ENCODE assay signal across 8 cellular contexts in genomic region chr1:234979316-234980223, GRCh38.
DNase-seq lines count a peak whose midpoint lies in the region; ATAC-seq and TF ChIP-seq lines count a peak whose summit lies in the region.

No MANE protein-coding gene starts in this region.

- peak overlapping the region; percentile 80; the same call in 1 of the 2 replicates for H3K9ac ChIP-seq in SK-N-SH

- no peak overlapping the region for H3K4me3 ChIP-seq in SK-N-SH (ENCODE audit: low read depth in 2 of 2, low read length in 1 of 2)

- no peak overlapping the region for H2AFZ ChIP-seq in SK-N-SH (ENCODE audit: low read depth)

- H3K79me2 ChIP-seq in SK-N-SH (ENCODE audit: insufficient read depth), result peaks cover 9% of the 10 kb centered on the region; the same call in 1 of the 2 replicates

- no peak for DNase-seq in SK-N-SH
- DNase-seq in activated CD8-positive, alpha-beta T cell treated with anti-CD3 and anti-CD28 coated beads for 36 hours, result no peak
- peak; percentile 32 to 36 for DNase-seq in left colon
- DNase-seq in substantia nigra (lab: John Stamatoyannopoulos, UW), result no peak
- no peak for DNase-seq in NCI-H1092 (lab: John Stamatoyannopoulos, UW)

- peaks cover 76% of the 10 kb centered on the region for H3K4me1 Mint-ChIP-seq in activated CD8-positive, alpha-beta T cell treated with anti-CD3 and anti-CD28 coated beads for 36 hours (ENCODE audit: low read depth)

- H3F3A ChIP-seq in SK-N-SH (replicated peaks; ENCODE audit: insufficient read depth), result peaks cover 60% of the 10 kb centered on the region

- peaks cover 9% of the 10 kb centered on the region for H3K36me3 Mint-ChIP-seq in activated CD8-positive, alpha-beta T cell treated with anti-CD3 and anti-CD28 coated beads for 36 hours (ENCODE audit: low read depth)

- peaks cover 45 to 60% of the 10 kb centered on the region in 2 experiments for H3K4me1 ChIP-seq in SK-N-SH (ENCODE audit: control insufficient read depth in 1 of 2, insufficient read depth in 2 of 2, low read depth in 1 of 2, low read length in 1 of 2)

- H3K27ac ChIP-seq in SK-N-SH (ENCODE audit: low read depth in 2 of 2, low read length in 1 of 2), result peak overlapping the region; percentile 87 to 98
- H3K27ac ChIP-seq in substantia nigra (ENCODE audit: low read depth, low read length, poor library complexity, severe bottlenecking), result peak overlapping the region; percentile 96

- H3K9me2 ChIP-seq in SK-N-SH, result no peaks in the 10 kb centered on the region

- peaks cover 3% of the 10 kb centered on the region for H3K9me3 Mint-ChIP-seq in activated CD8-positive, alpha-beta T cell treated with anti-CD3 and anti-CD28 coated beads for 36 hours

- no peaks in the 10 kb centered on the region for H3K27me3 Mint-ChIP-seq in activated CD8-positive, alpha-beta T cell treated with anti-CD3 and anti-CD28 coated beads for 36 hours

- H3K4me2 ChIP-seq in SK-N-SH, result peak overlapping the region; percentile 67

- TF ChIP-seq RAD21 in SK-N-SH (IDR thresholded peaks at IDR 0.05; ENCODE audit: low read length), result no peak

- no peaks in the 10 kb centered on the region for H3K27me3 ChIP-seq in SK-N-SH (ENCODE audit: insufficient read depth)

- no peak for ATAC-seq in SK-N-SH treated with all-trans-retinoic acid at 6 μM for 48 hours
- no peak for ATAC-seq in activated CD8-positive, alpha-beta T cell treated with anti-CD3 and anti-CD28 coated beads for 36 hours
- no peak for ATAC-seq in left colon
- ATAC-seq in HG03095 (IDR thresholded peaks at IDR 0.05; ENCODE audit: unreplicated experiment), result no peak
- ATAC-seq in GM18520 (IDR thresholded peaks at IDR 0.05; ENCODE audit: unreplicated experiment), result no peak

- CTCF ChIA-PET in SK-N-SH (lab: Yijun Ruan, JAX), result interaction anchor here (1.1 to 2.8 kb wide), 6 partner anchors 9 to 493 kb away, joined by 3 to 18 read pairs (median 4); no protein-coding TSS in a partner anchor
- CTCF ChIA-PET in activated CD8-positive, alpha-beta T cell treated with anti-CD3 and anti-CD28 coated beads for 36 hours (lab: Charles Lee), result interaction anchor here (0.8 to 2.6 kb wide), 8 partner anchors 10 to 104 kb away, joined by 3 to 12 read pairs (median 5); no protein-coding TSS in a partner anchor

- H3K27ac Mint-ChIP-seq in activated CD8-positive, alpha-beta T cell treated with anti-CD3 and anti-CD28 coated beads for 36 hours, result peak overlapping the region; percentile 92

- no peaks in the 10 kb centered on the region for H3K9me3 ChIP-seq in SK-N-SH

- 80% methylated on average over 14 of the region's 14 CpGs for WGBS in SK-N-SH (ENCODE audit: low lambda C conversion rate)

- no peak for TF ChIP-seq CTCF in SK-N-SH (IDR thresholded peaks at IDR 0.05)
- TF ChIP-seq CTCF in activated CD8-positive, alpha-beta T cell treated with anti-CD3 and anti-CD28 coated beads for 36 hours (IDR thresholded peaks at IDR 0.05), result no peak

- no peaks in the 10 kb centered on the region for H4K20me1 ChIP-seq in SK-N-SH (ENCODE audit: insufficient read depth)

- POLR2A ChIA-PET in SK-N-SH (lab: Yijun Ruan, JAX), result interaction anchor here (0.6 kb wide), 1 partner anchor 10 kb away, joined by 3 read pairs; no protein-coding TSS in a partner anchor
- POLR2A ChIA-PET in activated CD8-positive, alpha-beta T cell treated with anti-CD3 and anti-CD28 coated beads for 36 hours (lab: Charles Lee), result interaction anchor here (0.6 to 3.8 kb wide), 18 partner anchors 9 to 375 kb away, joined by 3 to 25 read pairs (median 5); partner anchors contain the start of gene IRF2BP2

- intact Hi-C loops in activated CD8-positive, alpha-beta T cell treated with anti-CD3 and anti-CD28 coated beads for 36 hours (cut with micrococcal nuclease), result loop anchor here (2.0 kb wide), 2 partner anchors 17 to 31 kb away; no protein-coding TSS in a partner anchor
- intact Hi-C loops in left colon (cut with DNase I, micrococcal nuclease), result loop anchor here in 1 of 2 donors (10.0 kb wide), 2 partner anchors 255 to 475 kb away; no protein-coding TSS in a partner anchor

- no peaks in the 10 kb centered on the region for H3K36me3 ChIP-seq in SK-N-SH (replicated peaks in 1 of 2; ENCODE audit: control insufficient read depth in 1 of 2, insufficient read depth in 2 of 2, low read length in 1 of 2)

- no peak for TF ChIP-seq EP300 in SK-N-SH (IDR thresholded peaks at IDR 0.05; ENCODE audit: borderline replicate concordance in 1 of 2, low read depth in 1 of 2, low read length in 1 of 2)

- H3K4me3 Mint-ChIP-seq in activated CD8-positive, alpha-beta T cell treated with anti-CD3 and anti-CD28 coated beads for 36 hours, result peak overlapping the region; percentile 68

TF ChIP-seq in SK-N-SH, 30 proteins besides CTCF, POLR2A, EP300 and RAD21:
- TF ChIP-seq NRF1 (IDR thresholded peaks at IDR 0.05; ENCODE audit: low read depth, low read length) (no peak), NFIC (IDR thresholded peaks at IDR 0.05; ENCODE audit: borderline replicate concordance) (no peak), CHD2 (IDR thresholded peaks at IDR 0.05; ENCODE audit: low read length, partially characterized antibody) (no peak), REST (IDR thresholded peaks at IDR 0.05; ENCODE audit: low read depth, low read length) (peak; percentile 80; the same call in 1 of the 2 replicates)
TF ChIP-seq in SK-N-SH: peak in this region for 1.

TF ChIP-seq in SK-N-SH treated with all-trans-retinoic acid at 6 μM for 48 hours, 23 proteins besides CTCF, POLR2A, EP300 and RAD21 (continues in another document):
- TF ChIP-seq CSDC2 (CRISPR knock-in tag; IDR thresholded peaks at IDR 0.05), result no peak
- no peak for TF ChIP-seq RARB (CRISPR knock-in tag; IDR thresholded peaks at IDR 0.05)
- TF ChIP-seq SNAI2 (CRISPR knock-in tag; IDR thresholded peaks at IDR 0.05), result no peak
- no peak for TF ChIP-seq ARNTL (CRISPR knock-in tag; IDR thresholded peaks at IDR 0.05; ENCODE audit: borderline replicate concordance, low read depth)
- no peak for TF ChIP-seq TCF4 (CRISPR knock-in tag; IDR thresholded peaks at IDR 0.05; ENCODE audit: borderline replicate concordance)
- no peak for TF ChIP-seq OSR1 (CRISPR knock-in tag; IDR thresholded peaks at IDR 0.05)
- no peak for TF ChIP-seq PPARA (CRISPR knock-in tag; IDR thresholded peaks at IDR 0.05; ENCODE audit: borderline replicate concordance)
- no peak for TF ChIP-seq PATZ1 (CRISPR knock-in tag; IDR thresholded peaks at IDR 0.05; ENCODE audit: borderline replicate concordance)
- no peak for TF ChIP-seq ZC3H10 (CRISPR knock-in tag; IDR thresholded peaks at IDR 0.05)
- no peak for TF ChIP-seq ZFP3 (CRISPR knock-in tag; IDR thresholded peaks at IDR 0.05)
- no peak for TF ChIP-seq TOX (CRISPR knock-in tag; IDR thresholded peaks at IDR 0.05; ENCODE audit: borderline replicate concordance)
- no peak for TF ChIP-seq POU6F1 (CRISPR knock-in tag; IDR thresholded peaks at IDR 0.05; ENCODE audit: borderline replicate concordance, low read depth)
- TF ChIP-seq ISL1 (CRISPR knock-in tag; IDR thresholded peaks at IDR 0.05), result no peak
- TF ChIP-seq ZNF70 (CRISPR knock-in tag; IDR thresholded peaks at IDR 0.05), result no peak
- no peak for TF ChIP-seq ZNF8 (CRISPR knock-in tag; IDR thresholded peaks at IDR 0.05)

Comparison
In these comparisons a context has a peak if more than half of its experiments do, and no peak if none do; other contexts are left out.
1. DNase-seq: peak in left colon (2 of 2); none in SK-N-SH (single experiment), activated CD8-positive, alpha-beta T cell treated with anti-CD3 and anti-CD28 coated beads for 36 hours (single experiment), substantia nigra (0 of 49) and NCI-H1092 (single experiment).